Comparison of ENCODE assay signal across 19 cellular contexts in genomic region chr18:26495267-26495666, GRCh38. TPM values are rescaled to one million over a fixed set of nuclear protein-coding genes. Genes with fewer than 3 reads are reported as not detected.
DNase-seq lines count a peak whose midpoint lies in the region; ATAC-seq, FAIRE-seq and TF ChIP-seq lines count a peak whose summit lies in the region.
"Had no signal": no experiment of that assay in that cellular context is flagged by ENCODE, and none has a peak within 500 bp of the region (broad histone marks: within the 10 kb centered on the region; RNA-seq: fewer than 3 reads in every experiment).

No MANE protein-coding gene starts in this region.

- H3K36me3 ChIP-seq in adipocyte (ENCODE audit: control insufficient read depth, insufficient read depth, low read length, severe bottlenecking) = no peaks in the 10 kb centered on the region
- peaks cover 9 to 24% of the 10 kb centered on the region in 2 experiments for H3K36me3 ChIP-seq in keratinocyte (ENCODE audit: control insufficient read depth in 2 of 2, extremely low read depth in 1 of 2, insufficient read depth in 2 of 2, low read length in 2 of 2)
- H3K36me3 ChIP-seq in psoas muscle (ENCODE audit: insufficient read depth in 1 of 2, low read depth in 1 of 2) = no peaks in the 10 kb centered on the region
- no peaks in the 10 kb centered on the region for H3K36me3 ChIP-seq in thyroid gland
- H3K36me3 ChIP-seq: HAP-1 had no signal

- no peaks in the 10 kb centered on the region for H3K36me3 Mint-ChIP-seq in activated naive CD8-positive, alpha-beta T cell treated with anti-CD3 and anti-CD28 coated beads, Interleukin-2, amount 50 U/mL, for 24 hours (ENCODE audit: low read depth)

- no peak overlapping the region for H3K4me2 ChIP-seq in keratinocyte (ENCODE audit: control insufficient read depth, extremely low read depth, insufficient read depth, low read depth, low read length)

- no peaks in the 10 kb centered on the region for H3K4me1 Mint-ChIP-seq in activated naive CD8-positive, alpha-beta T cell treated with anti-CD3 and anti-CD28 coated beads, Interleukin-2, amount 50 U/mL, for 24 hours

- H3K4me3 Mint-ChIP-seq in activated naive CD8-positive, alpha-beta T cell treated with anti-CD3 and anti-CD28 coated beads, Interleukin-2, amount 50 U/mL, for 24 hours = no peak overlapping the region
- H3K4me3 Mint-ChIP-seq: CD4-positive, alpha-beta T cell had no signal

- no peak overlapping the region for H3K27ac Mint-ChIP-seq in activated naive CD8-positive, alpha-beta T cell treated with anti-CD3 and anti-CD28 coated beads, Interleukin-2, amount 50 U/mL, for 24 hours
- H3K27ac Mint-ChIP-seq: CD4-positive, alpha-beta T cell had no signal

- H3K27me3 Mint-ChIP-seq in activated naive CD8-positive, alpha-beta T cell treated with anti-CD3 and anti-CD28 coated beads, Interleukin-2, amount 50 U/mL, for 24 hours = no peaks in the 10 kb centered on the region
- H3K27me3 Mint-ChIP-seq: CD4-positive, alpha-beta T cell had no signal

- no peak overlapping the region for H2AFZ ChIP-seq in keratinocyte (ENCODE audit: control insufficient read depth, low read length)
- H2AFZ ChIP-seq: GM23248 had no signal

- H3K27ac ChIP-seq in keratinocyte (ENCODE audit: control insufficient read depth, insufficient read depth, low read length) (no peak overlapping the region), psoas muscle (no peak overlapping the region), thyroid gland (no peak overlapping the region)
- H3K27ac ChIP-seq: C4-2B, GM23248, HL-60 had no signal

- peak; percentile 41 for ATAC-seq in esophagus mucosa
- peak; percentile 60 to 82 (median 82) for ATAC-seq in psoas muscle
- no peak for ATAC-seq in activated naive CD8-positive, alpha-beta T cell treated with anti-CD3 and anti-CD28 coated beads, Interleukin-2, amount 50 U/mL, for 24 hours

- H3K9ac ChIP-seq in adipocyte (ENCODE audit: low read length) = no peak overlapping the region
- no peak overlapping the region for H3K9ac ChIP-seq in keratinocyte (ENCODE audit: control insufficient read depth, extremely low read depth, insufficient read depth, low read length)
- H3K9ac ChIP-seq: GM23248 had no signal

- H4K20me1 ChIP-seq in keratinocyte (ENCODE audit: control insufficient read depth, extremely low read depth, insufficient read depth, low read length) = no peaks in the 10 kb centered on the region

- H3K4me3 ChIP-seq in adipocyte (ENCODE audit: low read length) (no peak overlapping the region), keratinocyte (ENCODE audit: control insufficient read depth in 2 of 3, extremely low read depth in 1 of 3, insufficient read depth in 2 of 3, low read depth in 1 of 3, low read length in 3 of 3) (no peak overlapping the region), psoas muscle (no peak overlapping the region), thyroid gland (replicated peaks in 1 of 3) (no peak overlapping the region)
- H3K4me3 ChIP-seq: GM23248, HAP-1 had no signal

- 61 to 72% (median 70%) methylated on average over 5 of the region's 5 CpGs for WGBS in psoas muscle, 3 donors
- WGBS in thyroid gland, 2 donors = 96 to 100% methylated on average over 5 of the region's 5 CpGs

- H3K4me1 ChIP-seq in adipocyte (ENCODE audit: control insufficient read depth, insufficient read depth, low read length) = peaks cover 6% of the 10 kb centered on the region
- H3K4me1 ChIP-seq in keratinocyte (ENCODE audit: control insufficient read depth, extremely low read depth, insufficient read depth, low read length) = peaks cover 12% of the 10 kb centered on the region
- H3K4me1 ChIP-seq in psoas muscle = peaks cover 11% of the 10 kb centered on the region
- H3K4me1 ChIP-seq in thyroid gland = no peaks in the 10 kb centered on the region
- H3K4me1 ChIP-seq: HAP-1 had no signal

- H3K9me1 ChIP-seq in keratinocyte (ENCODE audit: control insufficient read depth, extremely low read depth, insufficient read depth, low read length) = no peaks in the 10 kb centered on the region

- FAIRE-seq in keratinocyte (lab: Jason Lieb, UNC) = peak; percentile 20
- FAIRE-seq: A204.1 had no signal

- TF ChIP-seq CTCF in keratinocyte (optimal IDR thresholded peaks at IDR 0.05 in 1 of 3, IDR thresholded peaks at IDR 0.05 in 1 of 3, conservative IDR thresholded peaks at IDR 0.05 in 1 of 3; ENCODE audit: extremely low read depth in 1 of 3, insufficient read depth in 2 of 3, low read length in 3 of 3) = no peak
- TF ChIP-seq CTCF in psoas muscle (IDR thresholded peaks at IDR 0.05) = no peak
- no peak for TF ChIP-seq CTCF in thyroid gland (IDR thresholded peaks at IDR 0.05)

- intact Hi-C loops in psoas muscle (cut with DNase I) = no loop called here
- intact Hi-C loops in thyroid gland (cut with DNase I) = no loop called here

- dilution Hi-C loops in keratinocyte (cut with MboI; ENCODE audit: extremely low pct_ligation_motif_present, low sequenced_read_pairs) = no loop called here

- H3K9me3 Mint-ChIP-seq in activated naive CD8-positive, alpha-beta T cell treated with anti-CD3 and anti-CD28 coated beads, Interleukin-2, amount 50 U/mL, for 24 hours = no peaks in the 10 kb centered on the region
- H3K9me3 Mint-ChIP-seq: CD4-positive, alpha-beta T cell had no signal

- no peak for TF ChIP-seq POLR2A in thyroid gland (IDR thresholded peaks at IDR 0.05)

- H3K9me3 ChIP-seq in adipocyte (ENCODE audit: control insufficient read depth, low read length) (no peaks in the 10 kb centered on the region), keratinocyte (ENCODE audit: control insufficient read depth, low read depth, low read length) (no peaks in the 10 kb centered on the region), psoas muscle (no peaks in the 10 kb centered on the region), thyroid gland (no peaks in the 10 kb centered on the region)
- H3K9me3 ChIP-seq: Caco-2, HAP-1 had no signal

- DNase-seq in adipocyte (ENCODE audit: low read depth) (peak; percentile 39), keratinocyte (ENCODE audit: low read depth, low spot score) (no peak), psoas muscle (peak; percentile 45 to 63), cerebellum (ENCODE audit: low spot score) (no peak), thyroid gland (no peak), NCI-H1105 treated with DMSO at 0.1 percent for 48 hours (lab: John Stamatoyannopoulos, UW) (no peak)
- no peak for DNase-seq in activated naive CD8-positive, alpha-beta T cell treated with anti-CD3 and anti-CD28 coated beads, Interleukin-2, amount 50 U/mL, for 24 hours
- DNase-seq: ACHN; AML-193; Caco-2; CD4-positive, alpha-beta T cell; DMS79 treated with DMSO at 0.1 percent for 48 hours; GF-D8; GM23248 had no signal

- H3K79me2 ChIP-seq in keratinocyte (ENCODE audit: control insufficient read depth, insufficient read depth, low read length) = no peaks in the 10 kb centered on the region

- H3K27me3 ChIP-seq in adipocyte (replicated peaks; ENCODE audit: control insufficient read depth, insufficient read depth, low read length) (no peaks in the 10 kb centered on the region), keratinocyte (ENCODE audit: control insufficient read depth, extremely low read depth, insufficient read depth, low read length) (no peaks in the 10 kb centered on the region), psoas muscle (ENCODE audit: insufficient read depth in 3 of 3, low read length in 2 of 3) (no peaks in the 10 kb centered on the region), thyroid gland (no peaks in the 10 kb centered on the region)

RNA-seq across cellular contexts. Expression of gene KCTD1, which starts 53.1 kb away (rescaled TPM):
- total RNA-seq in esophagus mucosa (70.0 TPM), psoas muscle (1 to 10 TPM; 3.5 to 8.6 (median 5.2) TPM), cerebellum (43.4 TPM), thyroid gland (10 to 100 TPM; 25.9 to 66.0 (median 34.2) TPM)
- polyA plus RNA-seq in keratinocyte (18.7 to 57.6 TPM (median 32.1 TPM) in 3 replicates), psoas muscle (1 to 10 TPM; 2.6 to 2.9 (median 2.8) TPM)
- 48.7 TPM for polyA plus RNA-seq in keratinocyte (2011; ENCODE audit: low read depth)
- 47.7 and 50.2 TPM in 2 replicates for polyA plus RNA-seq in keratinocyte (2011; cell fraction: cytosol; rRNA removed)
- polyA plus RNA-seq in keratinocyte (2011; cell fraction: nucleus; rRNA removed) = 33.7 and 34.6 TPM in 2 replicates
- 49.3 and 53.0 TPM in 2 replicates for polyA plus RNA-seq in keratinocyte (2012; ENCODE audit: low replicate concordance)
- 33.7 to 42.3 TPM (median 35.1 TPM) in 3 replicates for polyA minus RNA-seq in keratinocyte
- 30.9 TPM for polyA minus RNA-seq in keratinocyte (2011; cell fraction: cytosol; rRNA and poly(A)+ RNA removed)
- 25.3 and 31.6 TPM in 2 replicates for polyA minus RNA-seq in keratinocyte (2011; cell fraction: nucleus; rRNA and poly(A)+ RNA removed)

Comparison
In these comparisons a context has a peak if more than half of its experiments do, and no peak if none do; other contexts are left out.
1. DNase-seq: peak in adipocyte (single experiment) and psoas muscle (2 of 2); none in keratinocyte (single experiment), cerebellum (single experiment), thyroid gland (0 of 2), activated naive CD8-positive, alpha-beta T cell treated with anti-CD3 and anti-CD28 coated beads, Interleukin-2, amount 50 U/mL, for 24 hours (single experiment) and NCI-H1105 treated with DMSO at 0.1 percent for 48 hours (single experiment).